Comparison of ENCODE assay signal across 33 cellular contexts in genomic region chr22:17235149-17235655, GRCh38. TPM values are rescaled to one million over a fixed set of nuclear protein-coding genes. Genes with fewer than 3 reads are reported as not detected.
DNase-seq lines count a peak whose midpoint lies in the region; ATAC-seq, FAIRE-seq and TF ChIP-seq lines count a peak whose summit lies in the region.
"Had no signal": no experiment of that assay in that cellular context is flagged by ENCODE, and none has a peak within 500 bp of the region (broad histone marks: within the 10 kb centered on the region; RNA-seq: fewer than 3 reads in every experiment).

No MANE protein-coding gene starts in this region.

- peaks cover 50% of the 10 kb centered on the region for H3K27me3 ChIP-seq in gastroesophageal sphincter
- H3K27me3 ChIP-seq: foreskin keratinocyte, thyroid gland had no signal

- H3K9ac ChIP-seq in kidney (ENCODE audit: low read length in 2 of 2), result no peak overlapping the region

- H3K4me1 Mint-ChIP-seq in activated naive CD4-positive, alpha-beta T cell treated with anti-CD3 and anti-CD28 coated beads, Interleukin-2, amount 50 U/mL, for 24 hours, result peaks cover 14% of the 10 kb centered on the region
- peaks cover 14% of the 10 kb centered on the region for H3K4me1 Mint-ChIP-seq in central memory CD8-positive, alpha-beta T cell
- H3K4me1 Mint-ChIP-seq in activated CD4-positive, alpha-beta memory T cell treated with anti-CD3 and anti-CD28 coated beads for 36 hours (ENCODE audit: low read depth), result peaks cover 10% of the 10 kb centered on the region

- peak overlapping the region; percentile 60 for H3K27ac Mint-ChIP-seq in activated naive CD4-positive, alpha-beta T cell treated with anti-CD3 and anti-CD28 coated beads, Interleukin-2, amount 50 U/mL, for 24 hours
- peak overlapping the region in 1 of 2 donors; percentile 10 for H3K27ac Mint-ChIP-seq in activated naive CD4-positive, alpha-beta T cell treated with anti-CD3 and anti-CD28 coated beads, Interleukin-2, amount 50 U/mL, for 72 hours
- H3K27ac Mint-ChIP-seq in central memory CD8-positive, alpha-beta T cell (ENCODE audit: low read depth), result peak overlapping the region; percentile 90
- no peak overlapping the region for H3K27ac Mint-ChIP-seq in activated CD4-positive, alpha-beta memory T cell treated with anti-CD3 and anti-CD28 coated beads for 36 hours
- H3K27ac Mint-ChIP-seq: activated naive CD4-positive, alpha-beta T cell treated with anti-CD3 and anti-CD28 coated beads for 36 hours; HFFc6 had no signal

- no peak for ATAC-seq in activated naive CD4-positive, alpha-beta T cell treated with anti-CD3 and anti-CD28 coated beads, Interleukin-2, amount 50 U/mL, for 72 hours
- no peak for ATAC-seq in central memory CD8-positive, alpha-beta T cell (replicated peaks; ENCODE audit: extremely low read depth, poor library complexity, severe bottlenecking)
- ATAC-seq in GM19035 (IDR thresholded peaks at IDR 0.05; ENCODE audit: unreplicated experiment), result no peak
- no peak for ATAC-seq in gastroesophageal sphincter
- ATAC-seq: A549, esophagus mucosa, foreskin keratinocyte, heart right ventricle, left lung, Right ventricle myocardium inferior had no signal

- no peaks in the 10 kb centered on the region for H3K9me3 ChIP-seq in kidney (ENCODE audit: control insufficient read depth in 1 of 2, low read length in 2 of 2)
- no peaks in the 10 kb centered on the region for H3K9me3 ChIP-seq in gastroesophageal sphincter
- H3K9me3 ChIP-seq: A549, Caco-2, heart right ventricle, left lung, stomach, thyroid gland had no signal

- intact Hi-C loops in kidney (cut with DNase I), result no loop called here
- intact Hi-C loops in activated CD4-positive, alpha-beta memory T cell treated with anti-CD3 and anti-CD28 coated beads for 36 hours (cut with micrococcal nuclease), result no loop called here

- H3K27ac ChIP-seq in kidney (ENCODE audit: low read depth in 2 of 2, low read length in 2 of 2), result no peak overlapping the region
- no peak overlapping the region for H3K27ac ChIP-seq in gastroesophageal sphincter
- H3K27ac ChIP-seq: A549, foreskin keratinocyte, heart right ventricle, left lung, PC-9, stomach, thyroid gland had no signal

- H3K4me3 Mint-ChIP-seq in activated naive CD4-positive, alpha-beta T cell treated with anti-CD3 and anti-CD28 coated beads, Interleukin-2, amount 50 U/mL, for 24 hours, result no peak overlapping the region
- H3K4me3 Mint-ChIP-seq in central memory CD8-positive, alpha-beta T cell, result no peak overlapping the region
- H3K4me3 Mint-ChIP-seq in activated CD4-positive, alpha-beta memory T cell treated with anti-CD3 and anti-CD28 coated beads for 36 hours, result no peak overlapping the region
- H3K4me3 Mint-ChIP-seq: activated naive CD4-positive, alpha-beta T cell treated with anti-CD3 and anti-CD28 coated beads for 36 hours; activated T-helper 1 cell treated with anti-CD3 and anti-CD28 coated beads, Interleukin-12 subunit alpha, Interleukin-12 subunit beta, Interleukin-2, Interleukin-4 antibody, amounts not matched to agents 30 ng/mL and 10 ng/mL and 1 ng/mL, durations not matched to agents 14 hours and 24 hours and 36 hours; HFFc6 had no signal

- H3K27me3 Mint-ChIP-seq in activated naive CD4-positive, alpha-beta T cell treated with anti-CD3 and anti-CD28 coated beads, Interleukin-2, amount 50 U/mL, for 24 hours, result no peaks in the 10 kb centered on the region
- no peaks in the 10 kb centered on the region for H3K27me3 Mint-ChIP-seq in central memory CD8-positive, alpha-beta T cell
- no peaks in the 10 kb centered on the region for H3K27me3 Mint-ChIP-seq in activated CD4-positive, alpha-beta memory T cell treated with anti-CD3 and anti-CD28 coated beads for 36 hours
- H3K27me3 Mint-ChIP-seq: IgD-negative memory B cell had no signal

- POLR2A ChIA-PET in activated CD4-positive, alpha-beta memory T cell treated with anti-CD3 and anti-CD28 coated beads for 36 hours (lab: Charles Lee), result no interaction called here

- no peak overlapping the region for H3K4me3 ChIP-seq in kidney (ENCODE audit: low read length in 2 of 2)
- H3K4me3 ChIP-seq in gastroesophageal sphincter, result no peak overlapping the region
- H3K4me3 ChIP-seq: A549, heart right ventricle, left lung, PC-9, stomach, thyroid gland had no signal

- DNase-seq in activated naive CD4-positive, alpha-beta T cell treated with anti-CD3 and anti-CD28 coated beads, Interleukin-2, amount 50 U/mL, for 72 hours (ENCODE audit: low spot score in 2 of 2), result no peak
- DNase-seq in central memory CD8-positive, alpha-beta T cell (ENCODE audit: low spot score in 2 of 2), result no peak
- DNase-seq in kidney, result peak; percentile 17
- DNase-seq in activated CD4-positive, alpha-beta memory T cell treated with anti-CD3 and anti-CD28 coated beads for 36 hours, result no peak
- no peak for DNase-seq in AG08396 (ENCODE audit: low spot score)
- DNase-seq: activated CD4-positive, alpha-beta T cell treated with anti-CD3 and anti-CD28 coated beads for 48 hours; activated naive CD4-positive, alpha-beta T cell treated with anti-CD3 and anti-CD28 coated beads for 36 hours; amygdala; Caco-2; DMS79; foreskin keratinocyte; GF-D8; heart right ventricle; HFFc6; left lung; NCI-H1092; NCI-H1694 treated with DMSO at 0.1 percent for 48 hours; NCI-H2171; NCI-H524 treated with DMSO at 0.1 percent for 48 hours; NK-92 treated with Interleukin-12 subunit alpha and Interleukin-12 subunit beta, amount 100 ng/mL, for 24 hours; PC-9; stomach; thyroid gland had no signal

- H3K36me3 ChIP-seq in kidney (ENCODE audit: control insufficient read depth in 1 of 2, insufficient read depth in 2 of 2, low read length in 2 of 2), result no peaks in the 10 kb centered on the region
- no peaks in the 10 kb centered on the region for H3K36me3 ChIP-seq in gastroesophageal sphincter
- H3K36me3 ChIP-seq: heart right ventricle, left lung, stomach, thyroid gland had no signal

- no peak for FAIRE-seq in kidney (lab: Jason Lieb, UNC)
- FAIRE-seq: A549, bronchial epithelial cell, colon had no signal

- WGBS in gastroesophageal sphincter (ENCODE audit: low coverage in 1 of 2), 2 donors, result 7 to 27% methylated on average over 7 to 8 of the region's 10 CpGs

- H3K4me1 ChIP-seq in kidney (ENCODE audit: control insufficient read depth in 1 of 2, insufficient read depth in 1 of 2, low read depth in 1 of 2, low read length in 2 of 2) (no peaks in the 10 kb centered on the region), gastroesophageal sphincter (peaks cover 0 to 6% (median 0%) of the 10 kb centered on the region in 3 donors)
- H3K4me1 ChIP-seq: A549, Caco-2, foreskin keratinocyte, stomach, thyroid gland had no signal

- no peaks in the 10 kb centered on the region for H3K36me3 Mint-ChIP-seq in activated naive CD4-positive, alpha-beta T cell treated with anti-CD3 and anti-CD28 coated beads, Interleukin-2, amount 50 U/mL, for 24 hours
- no peaks in the 10 kb centered on the region for H3K36me3 Mint-ChIP-seq in activated naive CD4-positive, alpha-beta T cell treated with anti-CD3 and anti-CD28 coated beads, Interleukin-2, amount 50 U/mL, for 72 hours
- peaks cover 2% of the 10 kb centered on the region for H3K36me3 Mint-ChIP-seq in central memory CD8-positive, alpha-beta T cell (ENCODE audit: insufficient read depth)
- H3K36me3 Mint-ChIP-seq in activated CD4-positive, alpha-beta memory T cell treated with anti-CD3 and anti-CD28 coated beads for 36 hours, result no peaks in the 10 kb centered on the region
- H3K36me3 Mint-ChIP-seq: IgD-negative memory B cell had no signal

- no peaks in the 10 kb centered on the region for H3K9me3 Mint-ChIP-seq in activated naive CD4-positive, alpha-beta T cell treated with anti-CD3 and anti-CD28 coated beads, Interleukin-2, amount 50 U/mL, for 24 hours
- no peaks in the 10 kb centered on the region for H3K9me3 Mint-ChIP-seq in activated naive CD4-positive, alpha-beta T cell treated with anti-CD3 and anti-CD28 coated beads, Interleukin-2, amount 50 U/mL, for 72 hours
- no peaks in the 10 kb centered on the region for H3K9me3 Mint-ChIP-seq in central memory CD8-positive, alpha-beta T cell
- no peaks in the 10 kb centered on the region for H3K9me3 Mint-ChIP-seq in activated CD4-positive, alpha-beta memory T cell treated with anti-CD3 and anti-CD28 coated beads for 36 hours
- H3K9me3 Mint-ChIP-seq: activated naive CD4-positive, alpha-beta T cell treated with anti-CD3 and anti-CD28 coated beads for 36 hours; activated T-helper 1 cell treated with anti-CD3 and anti-CD28 coated beads, Interleukin-12 subunit alpha, Interleukin-12 subunit beta, Interleukin-2, Interleukin-4 antibody, amounts not matched to agents 30 ng/mL and 10 ng/mL and 1 ng/mL, durations not matched to agents 14 hours and 24 hours and 36 hours; IgD-negative memory B cell had no signal

- CTCF ChIA-PET in activated CD4-positive, alpha-beta memory T cell treated with anti-CD3 and anti-CD28 coated beads for 36 hours (lab: Charles Lee), result interaction anchor here (0.6 kb wide), 1 partner anchor 63 kb away, joined by 3 read pairs; no protein-coding TSS in a partner anchor

- no peak for TF ChIP-seq POLR2A in gastroesophageal sphincter (IDR thresholded peaks at IDR 0.05)

- TF ChIP-seq CTCF in kidney (IDR thresholded peaks at IDR 0.05; ENCODE audit: borderline replicate concordance, extremely low read depth, insufficient read depth) (no peak), gastroesophageal sphincter (IDR thresholded peaks at IDR 0.05) (no peak)

- no peak for TF ChIP-seq EP300 in gastroesophageal sphincter (IDR thresholded peaks at IDR 0.05)

RNA-seq across cellular contexts. Expression of gene ADA2, which starts 16.0 kb away (rescaled TPM):
- 1 to 10 TPM; 2.4 to 5.6 TPM for total RNA-seq in activated naive CD4-positive, alpha-beta T cell treated with anti-CD3 and anti-CD28 coated beads, Interleukin-2, amount 50 U/mL, for 72 hours
- total RNA-seq in kidney (26.8 TPM), gastroesophageal sphincter (10 to 100 TPM in 1 of 4 donors, 1 to 10 TPM in 3; 4.7 to 16.4 (median 5.4) TPM)
- 33.2 TPM for polyA plus RNA-seq in kidney (ENCODE audit: insufficient read depth, low read depth, low replicate concordance)
- total RNA-seq in activated CD4-positive, alpha-beta memory T cell treated with anti-CD3 and anti-CD28 coated beads for 36 hours, result 1 to 10 TPM; 1.5 to 2.2 TPM
- total RNA-seq: Caco-2, PC-9 had no signal
